ENCODE assay signal across 1 cellular context in the genomic region with DNA sequence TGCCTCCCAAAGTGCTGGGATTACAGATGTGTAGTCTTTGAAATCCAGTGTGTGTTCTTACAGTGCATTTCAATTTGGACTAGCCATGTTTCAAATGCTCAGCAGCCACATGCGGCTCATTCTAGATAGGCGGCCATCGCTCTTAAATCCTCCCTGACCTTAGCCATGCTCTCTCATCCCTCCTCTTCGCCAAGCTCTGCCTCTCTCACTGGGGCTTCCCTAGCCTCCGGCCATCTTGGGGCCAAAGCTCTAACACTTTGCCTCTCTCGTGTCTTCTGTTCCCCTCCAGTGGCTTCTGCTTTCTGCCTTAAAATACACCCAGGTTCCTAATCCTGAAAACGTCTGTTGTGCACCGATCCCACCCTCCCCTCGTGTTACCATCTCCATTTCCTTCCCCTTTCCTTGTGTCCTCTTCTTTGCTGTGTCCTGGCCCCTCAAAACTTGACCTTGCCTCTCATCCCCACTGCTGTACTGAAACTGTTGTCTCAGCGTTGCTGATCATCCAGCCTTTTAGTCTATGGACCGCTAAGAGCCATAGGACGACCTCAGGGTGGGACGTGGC.
TF ChIP-seq lines count a peak whose summit lies in the region.

No MANE protein-coding gene starts in this region.

TF ChIP-seq in HEK293T, 16 proteins besides CTCF, POLR2A, EP300 and RAD21:
- TF ChIP-seq LEF1 (IDR thresholded peaks at IDR 0.05; ENCODE audit: borderline replicate concordance) (no peak), SP1 (IDR thresholded peaks at IDR 0.05) (no peak), CTBP1 (IDR thresholded peaks at IDR 0.05; ENCODE audit: borderline replicate concordance) (no peak), FOXK2 (IDR thresholded peaks at IDR 0.05) (no peak), HDGF (IDR thresholded peaks at IDR 0.05; ENCODE audit: borderline replicate concordance) (no peak), SUZ12 (IDR thresholded peaks at IDR 0.05) (no peak), NFRKB (IDR thresholded peaks at IDR 0.05) (no peak), FOXM1 (IDR thresholded peaks at IDR 0.05; ENCODE audit: borderline replicate concordance) (no peak)
TF ChIP-seq in HEK293T: peak in this region for 0.
